2 cellular contexts compared by ENCODE assay signal in the genomic region with DNA sequence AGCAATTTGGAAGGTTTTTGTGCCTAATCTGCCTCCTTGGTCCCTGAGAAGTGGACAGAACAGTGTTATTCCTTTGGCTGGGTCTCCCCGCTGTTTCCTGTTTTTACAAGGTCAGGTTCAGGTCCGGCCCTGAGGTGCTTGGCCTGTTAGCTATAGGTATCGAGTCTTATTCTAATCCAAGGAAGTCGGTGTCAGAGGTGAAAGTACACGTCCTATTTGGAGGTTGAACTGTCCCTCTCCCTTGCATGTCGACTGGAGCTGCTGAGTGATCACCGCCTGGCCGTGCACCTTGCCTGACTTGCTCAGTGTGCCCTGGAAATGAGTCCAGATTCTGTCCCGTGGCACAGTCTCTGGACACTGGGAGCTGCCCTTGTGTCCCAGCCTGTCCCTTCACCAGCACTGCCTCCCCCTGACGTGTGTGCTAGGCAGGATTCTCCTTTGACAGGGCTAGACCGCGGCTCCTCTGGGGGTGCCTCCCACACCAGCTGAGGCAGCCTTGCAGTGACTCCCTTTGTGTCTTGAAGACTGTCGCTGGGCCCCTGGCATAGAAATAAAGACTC.
TF ChIP-seq lines count a peak whose summit lies in the region.

No MANE protein-coding gene starts in this region.

TF ChIP-seq in A549, 52 proteins besides CTCF, POLR2A, EP300 and RAD21 (continued from another document):
- TF ChIP-seq PHF8 (IDR thresholded peaks at IDR 0.05; ENCODE audit: borderline replicate concordance, low read depth) (no peak), GATA3 (IDR thresholded peaks at IDR 0.05; ENCODE audit: borderline replicate concordance) (no peak), HOXB5 (CRISPR knock-in tag; IDR thresholded peaks at IDR 0.05) (no peak), MYC (IDR thresholded peaks at IDR 0.05; ENCODE audit: borderline replicate concordance, low read length) (no peak), HOXB13 (CRISPR knock-in tag; IDR thresholded peaks at IDR 0.05; ENCODE audit: low read depth) (no peak), CHD2 (IDR thresholded peaks at IDR 0.05; ENCODE audit: low read length, partially characterized antibody) (no peak), EHF (CRISPR knock-in tag; IDR thresholded peaks at IDR 0.05) (no peak), ZNF302 (CRISPR knock-in tag; IDR thresholded peaks at IDR 0.05) (no peak), JUN (IDR thresholded peaks at IDR 0.05) (no peak), NFE2L2 (conservative IDR thresholded peaks at IDR 0.05; ENCODE audit: low read length) (no peak), KDM1A (IDR thresholded peaks at IDR 0.05; ENCODE audit: low read depth) (no peak), RARB (CRISPR knock-in tag; IDR thresholded peaks at IDR 0.05) (no peak), CEBPB (IDR thresholded peaks at IDR 0.05) (no peak), FOSL2 (IDR thresholded peaks at IDR 0.05) (no peak), FOSL2 (CRISPR knock-in tag; IDR thresholded peaks at IDR 0.05) (no peak)
- TF ChIP-seq, protein P1, sequence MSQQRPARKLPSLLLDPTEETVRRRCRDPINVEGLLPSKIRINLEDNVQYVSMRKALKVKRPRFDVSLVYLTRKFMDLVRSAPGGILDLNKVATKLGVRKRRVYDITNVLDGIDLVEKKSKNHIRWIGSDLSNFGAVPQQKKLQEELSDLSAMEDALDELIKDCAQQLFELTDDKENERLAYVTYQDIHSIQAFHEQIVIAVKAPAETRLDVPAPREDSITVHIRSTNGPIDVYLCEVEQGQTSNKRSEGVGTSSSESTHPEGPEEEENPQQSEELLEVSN (IDR thresholded peaks at IDR 0.05; ENCODE audit: borderline replicate concordance, low read depth) = no peak
- TF ChIP-seq, protein P2, sequence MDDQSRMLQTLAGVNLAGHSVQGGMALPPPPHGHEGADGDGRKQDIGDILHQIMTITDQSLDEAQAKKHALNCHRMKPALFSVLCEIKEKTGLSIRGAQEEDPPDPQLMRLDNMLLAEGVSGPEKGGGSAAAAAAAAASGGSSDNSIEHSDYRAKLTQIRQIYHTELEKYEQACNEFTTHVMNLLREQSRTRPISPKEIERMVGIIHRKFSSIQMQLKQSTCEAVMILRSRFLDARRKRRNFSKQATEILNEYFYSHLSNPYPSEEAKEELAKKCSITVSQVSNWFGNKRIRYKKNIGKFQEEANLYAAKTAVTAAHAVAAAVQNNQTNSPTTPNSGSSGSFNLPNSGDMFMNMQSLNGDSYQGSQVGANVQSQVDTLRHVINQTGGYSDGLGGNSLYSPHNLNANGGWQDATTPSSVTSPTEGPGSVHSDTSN (IDR thresholded peaks at IDR 0.05) = no peak
- TF ChIP-seq, protein P3, sequence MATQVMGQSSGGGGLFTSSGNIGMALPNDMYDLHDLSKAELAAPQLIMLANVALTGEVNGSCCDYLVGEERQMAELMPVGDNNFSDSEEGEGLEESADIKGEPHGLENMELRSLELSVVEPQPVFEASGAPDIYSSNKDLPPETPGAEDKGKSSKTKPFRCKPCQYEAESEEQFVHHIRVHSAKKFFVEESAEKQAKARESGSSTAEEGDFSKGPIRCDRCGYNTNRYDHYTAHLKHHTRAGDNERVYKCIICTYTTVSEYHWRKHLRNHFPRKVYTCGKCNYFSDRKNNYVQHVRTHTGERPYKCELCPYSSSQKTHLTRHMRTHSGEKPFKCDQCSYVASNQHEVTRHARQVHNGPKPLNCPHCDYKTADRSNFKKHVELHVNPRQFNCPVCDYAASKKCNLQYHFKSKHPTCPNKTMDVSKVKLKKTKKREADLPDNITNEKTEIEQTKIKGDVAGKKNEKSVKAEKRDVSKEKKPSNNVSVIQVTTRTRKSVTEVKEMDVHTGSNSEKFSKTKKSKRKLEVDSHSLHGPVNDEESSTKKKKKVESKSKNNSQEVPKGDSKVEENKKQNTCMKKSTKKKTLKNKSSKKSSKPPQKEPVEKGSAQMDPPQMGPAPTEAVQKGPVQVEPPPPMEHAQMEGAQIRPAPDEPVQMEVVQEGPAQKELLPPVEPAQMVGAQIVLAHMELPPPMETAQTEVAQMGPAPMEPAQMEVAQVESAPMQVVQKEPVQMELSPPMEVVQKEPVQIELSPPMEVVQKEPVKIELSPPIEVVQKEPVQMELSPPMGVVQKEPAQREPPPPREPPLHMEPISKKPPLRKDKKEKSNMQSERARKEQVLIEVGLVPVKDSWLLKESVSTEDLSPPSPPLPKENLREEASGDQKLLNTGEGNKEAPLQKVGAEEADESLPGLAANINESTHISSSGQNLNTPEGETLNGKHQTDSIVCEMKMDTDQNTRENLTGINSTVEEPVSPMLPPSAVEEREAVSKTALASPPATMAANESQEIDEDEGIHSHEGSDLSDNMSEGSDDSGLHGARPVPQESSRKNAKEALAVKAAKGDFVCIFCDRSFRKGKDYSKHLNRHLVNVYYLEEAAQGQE (IDR thresholded peaks at IDR 0.05) = no peak
TF ChIP-seq in A549: peak in this region for 0.

TF ChIP-seq in H1, 55 proteins besides CTCF, POLR2A, EP300 and RAD21 (continued from another document):
- no peak for TF ChIP-seq CEBPB (IDR thresholded peaks at IDR 0.05; ENCODE audit: low read depth, low read length)
- TF ChIP-seq SP1 (IDR thresholded peaks at IDR 0.05; ENCODE audit: low read depth, low read length) = no peak
- TF ChIP-seq FOSL1 (IDR thresholded peaks at IDR 0.05; ENCODE audit: insufficient read depth, low read depth, low read length) = no peak
- TF ChIP-seq, protein P4, sequence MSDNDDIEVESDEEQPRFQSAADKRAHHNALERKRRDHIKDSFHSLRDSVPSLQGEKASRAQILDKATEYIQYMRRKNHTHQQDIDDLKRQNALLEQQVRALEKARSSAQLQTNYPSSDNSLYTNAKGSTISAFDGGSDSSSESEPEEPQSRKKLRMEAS (IDR thresholded peaks at IDR 0.05) = no peak
- no peak for TF ChIP-seq EZH2 (IDR thresholded peaks at IDR 0.05; ENCODE audit: low read depth, low read length, severe bottlenecking)
- TF ChIP-seq SUZ12 (IDR thresholded peaks at IDR 0.05; ENCODE audit: low read length) = no peak
- no peak for TF ChIP-seq TBP (IDR thresholded peaks at IDR 0.05; ENCODE audit: low read depth, low read length)
- TF ChIP-seq GTF2F1 (IDR thresholded peaks at IDR 0.05; ENCODE audit: borderline replicate concordance, low read depth, low read length) = no peak
- no peak for TF ChIP-seq KDM1A (IDR thresholded peaks at IDR 0.05; ENCODE audit: borderline replicate concordance, low read length)
